1 cellular context compared by ENCODE assay signal in genomic region chr1:19979494-19979977, GRCh38.
TF ChIP-seq lines count a peak whose summit lies in the region.

A gene with protein sequence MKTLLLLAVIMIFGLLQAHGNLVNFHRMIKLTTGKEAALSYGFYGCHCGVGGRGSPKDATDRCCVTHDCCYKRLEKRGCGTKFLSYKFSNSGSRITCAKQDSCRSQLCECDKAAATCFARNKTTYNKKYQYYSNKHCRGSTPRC (minus strand): TSS chr1:19979618. CDS start chr1:19978773, 845 bp downstream.

TF ChIP-seq in HepG2, 621 proteins besides CTCF, POLR2A, EP300 and RAD21 (continued from another document):
- TF ChIP-seq NR1H2 (CRISPR knock-in tag; IDR thresholded peaks at IDR 0.05; ENCODE audit: borderline replicate concordance, low read depth) (no peak), KDM5A (IDR thresholded peaks at IDR 0.05; ENCODE audit: borderline replicate concordance, low read length) (no peak), ZSCAN9 (CRISPR knock-in tag; IDR thresholded peaks at IDR 0.05; ENCODE audit: borderline replicate concordance) (no peak), KLF6 (CRISPR knock-in tag; IDR thresholded peaks at IDR 0.05) (no peak), ZNF12 (CRISPR knock-in tag; IDR thresholded peaks at IDR 0.05) (no peak), ZHX2 (IDR thresholded peaks at IDR 0.05; ENCODE audit: low read depth) (no peak), ZHX2 (CRISPR knock-in tag; IDR thresholded peaks at IDR 0.05; ENCODE audit: borderline replicate concordance) (no peak), ZKSCAN8 (CRISPR knock-in tag; IDR thresholded peaks at IDR 0.05; ENCODE audit: borderline replicate concordance) (no peak)
TF ChIP-seq in HepG2: peak in this region for 0.
